26 cellular contexts compared by ENCODE assay signal in the genomic region with DNA sequence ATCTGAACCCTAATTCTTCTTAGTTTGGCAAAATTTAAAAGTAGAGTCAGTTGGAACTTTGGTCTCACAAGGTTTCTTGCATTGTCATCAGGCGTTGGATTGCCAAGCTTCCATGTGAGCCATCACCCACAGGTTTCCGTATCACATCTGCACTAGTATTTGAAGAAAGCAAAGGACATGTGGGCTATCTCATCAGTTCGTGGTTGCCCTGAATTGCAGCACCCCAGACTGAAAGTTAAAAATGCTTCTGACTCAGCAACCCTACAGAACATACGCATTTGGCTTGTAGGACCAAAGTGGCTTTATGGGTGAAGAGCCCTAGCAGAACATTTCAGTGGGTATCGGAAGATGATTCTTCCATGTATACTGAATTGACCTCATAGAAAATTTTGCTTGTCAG.
"Had no signal": no experiment of that assay in that cellular context is flagged by ENCODE, and none has a peak within 500 bp of the region (broad histone marks: within the 10 kb centered on the region; RNA-seq: fewer than 3 reads in every experiment).

No MANE protein-coding gene starts in this region.

- H3K9ac ChIP-seq: neural progenitor cell, parathyroid adenoma had no signal

- H3K4me2 ChIP-seq: neural progenitor cell, smooth muscle cell had no signal

- DNase-seq: activated CD4-positive, alpha-beta T cell treated with anti-CD3 and anti-CD28 coated beads for 4 hours; activated CD4-positive, alpha-beta T cell treated with anti-CD3 and anti-CD28 coated beads, Interleukin-2, amount 50 U/mL, for 4 hours; activated naive CD4-positive, alpha-beta T cell; activated T-cell treated with anti-CD3 and anti-CD28 coated beads for 4 hours; colonic mucosa; dorsolateral prefrontal cortex; effector memory CD4-positive, alpha-beta T cell; gastrocnemius medialis; glutamatergic neuron; left lung; lower lobe of right lung; mesenchymal stem cell; natural killer cell; occipital lobe; psoas muscle; sigmoid colon; stimulated activated CD4-positive, alpha-beta T cell treated with anti-CD3 and anti-CD28 coated beads, Interleukin-1b, Interleukin-23, amount 100 ng/mL, for 48 hours; stimulated activated naive CD4-positive, alpha-beta T cell; tibial artery had no signal

- H3K4me3 ChIP-seq: colonic mucosa, dorsolateral prefrontal cortex, gastrocnemius medialis, left lung, lower lobe of right lung, neural progenitor cell, psoas muscle, sigmoid colon, smooth muscle cell, suprapubic skin, tibial artery had no signal

- ATAC-seq: activated naive CD4-positive, alpha-beta T cell treated with anti-CD3 and anti-CD28 coated beads, Interleukin-2, amount 50 U/mL, for 72 hours; activated T-cell treated with anti-CD3 and anti-CD28 coated beads, Interleukin-2, amount 50 U/mL, for 72 hours; gastrocnemius medialis; left lung; lower lobe of right lung; natural killer cell; psoas muscle had no signal

- H3K27me3 ChIP-seq: colonic mucosa, dorsolateral prefrontal cortex, gastrocnemius medialis, left lung, neural progenitor cell, sigmoid colon, suprapubic skin, tibial artery had no signal

- H2AFZ ChIP-seq: neural progenitor cell, parathyroid adenoma had no signal

- H3K36me3 ChIP-seq: colonic mucosa, gastrocnemius medialis, left lung, lower lobe of right lung, neural progenitor cell, sigmoid colon, suprapubic skin, tibial artery had no signal

- H3K9me3 ChIP-seq: colonic mucosa, gastrocnemius medialis, left lung, lower lobe of right lung, psoas muscle, sigmoid colon, suprapubic skin, tibial artery had no signal

- H3K27ac ChIP-seq: colonic mucosa, dorsolateral prefrontal cortex, gastrocnemius medialis, left lung, lower lobe of right lung, neural progenitor cell, parathyroid adenoma, psoas muscle, sigmoid colon, suprapubic skin, tibial artery, VCaP had no signal

- H3K4me1 ChIP-seq: colonic mucosa, left lung, lower lobe of right lung, parathyroid adenoma, sigmoid colon, tibial artery had no signal

- H3K79me2 ChIP-seq: parathyroid adenoma had no signal
